1 cellular context compared by ENCODE assay signal in genomic region chr4:109649872-109650271, GRCh38.
TF ChIP-seq lines count a peak whose summit lies in the region.

No MANE protein-coding gene starts in this region.

TF ChIP-seq in GM23338, 12 proteins besides CTCF, POLR2A, EP300 and RAD21 (continued from another document):
- TF ChIP-seq ZNF462 (CRISPR knock-in tag; IDR thresholded peaks at IDR 0.05) (no peak), EZH2phosphoT487 (IDR thresholded peaks at IDR 0.05; ENCODE audit: unreplicated experiment) (no peak)
